15 cellular contexts compared by ENCODE assay signal in the genomic region with DNA sequence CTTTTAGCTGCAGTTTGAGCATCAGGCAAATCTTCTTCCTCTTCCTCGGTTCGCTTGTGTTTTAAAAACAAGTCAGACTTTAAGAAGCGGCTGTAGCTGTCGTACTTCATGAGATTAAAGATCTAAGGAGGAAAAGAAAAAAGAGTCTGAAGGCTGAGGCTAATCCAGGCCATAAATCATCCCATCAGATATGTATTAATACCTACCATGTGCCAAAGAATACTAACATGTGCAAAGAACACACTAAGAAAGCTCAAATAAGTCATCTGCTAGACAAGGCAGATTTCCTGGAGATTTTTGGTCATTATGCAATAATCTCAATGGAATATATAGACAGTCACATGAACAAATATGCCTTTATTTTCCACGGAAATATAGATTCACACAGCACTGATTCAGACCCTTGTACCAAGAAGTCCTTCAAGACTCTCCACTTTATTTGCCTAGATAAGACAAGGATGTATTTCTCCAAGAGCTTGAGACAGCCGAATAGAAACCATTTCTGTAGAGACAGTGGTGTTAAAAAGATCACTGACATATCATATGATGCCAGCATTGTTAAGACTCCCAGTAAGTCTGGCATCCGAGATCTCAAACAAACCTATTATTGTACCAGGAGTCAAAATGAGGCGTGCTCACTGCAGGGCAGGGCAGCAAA. TPM values are rescaled to one million over a fixed set of nuclear protein-coding genes. Genes with fewer than 3 reads are reported as not detected.
A peak's percentile ranks its signal among the peaks of the same experiment; 100 is the strongest.
DNase-seq lines count a peak whose midpoint lies in the region; ATAC-seq lines count a peak whose summit lies in the region.
"Had no signal": no experiment of that assay in that cellular context is flagged by ENCODE, and none has a peak within 500 bp of the region (broad histone marks: within the 10 kb centered on the region; RNA-seq: fewer than 3 reads in every experiment).

No MANE protein-coding gene starts in this region.

- peaks cover 84% of the 10 kb centered on the region for H3K36me3 Mint-ChIP-seq in activated T-cell treated with anti-CD3 and anti-CD28 coated beads, Interleukin-2, amount 50 U/mL, for 24 hours (ENCODE audit: low read depth)
- H3K36me3 Mint-ChIP-seq in activated naive CD8-positive, alpha-beta T cell treated with anti-CD3 and anti-CD28 coated beads, Interleukin-2, amount 50 U/mL, for 24 hours (ENCODE audit: low read depth) = peaks cover 62% of the 10 kb centered on the region
- H3K36me3 Mint-ChIP-seq in naive thymus-derived CD8-positive, alpha-beta T cell = peaks cover 0 to 40% (median 18%) of the 10 kb centered on the region in 3 donors

- no peak for DNase-seq in activated T-cell treated with anti-CD3 and anti-CD28 coated beads, Interleukin-2, amount 50 U/mL, for 24 hours
- no peak for DNase-seq in activated T-cell treated with anti-CD3 and anti-CD28 coated beads, Interleukin-2, amount 50 U/mL, for 1 hour
- DNase-seq in NCI-H82 (lab: John Stamatoyannopoulos, UW) (peak; percentile 82), HuH-7.5 (ENCODE audit: low spot score) (no peak), SHP77 (lab: John Stamatoyannopoulos, UW) (no peak), NCI-H187 treated with DMSO at 0.1 percent for 48 hours (lab: John Stamatoyannopoulos, UW) (no peak)
- no peak for DNase-seq in activated naive CD8-positive, alpha-beta T cell treated with anti-CD3 and anti-CD28 coated beads, Interleukin-2, amount 50 U/mL, for 24 hours
- DNase-seq in naive thymus-derived CD8-positive, alpha-beta T cell = no peak
- DNase-seq: anterior cingulate cortex, Kasumi-1, NCI-H1105, SJCRH30, trophoblast cell had no signal

- no peaks in the 10 kb centered on the region for H3K27me3 Mint-ChIP-seq in activated T-cell treated with anti-CD3 and anti-CD28 coated beads, Interleukin-2, amount 50 U/mL, for 24 hours
- no peaks in the 10 kb centered on the region for H3K27me3 Mint-ChIP-seq in activated naive CD8-positive, alpha-beta T cell treated with anti-CD3 and anti-CD28 coated beads, Interleukin-2, amount 50 U/mL, for 24 hours
- no peaks in the 10 kb centered on the region for H3K27me3 Mint-ChIP-seq in naive thymus-derived CD8-positive, alpha-beta T cell

- no peak for ATAC-seq in activated naive CD8-positive, alpha-beta T cell treated with anti-CD3 and anti-CD28 coated beads, Interleukin-2, amount 50 U/mL, for 24 hours
- ATAC-seq in naive thymus-derived CD8-positive, alpha-beta T cell = no peak
- ATAC-seq: A549; activated CD4-positive, CD25-positive, alpha-beta regulatory T cell treated with anti-CD3 and anti-CD28 coated beads, Interleukin-2, amount 50 U/mL, for 24 hours had no signal

- peak overlapping the region; percentile 99 for H3K27ac Mint-ChIP-seq in activated T-cell treated with anti-CD3 and anti-CD28 coated beads, Interleukin-2, amount 50 U/mL, for 24 hours
- H3K27ac Mint-ChIP-seq in activated naive CD8-positive, alpha-beta T cell treated with anti-CD3 and anti-CD28 coated beads, Interleukin-2, amount 50 U/mL, for 24 hours = peak overlapping the region; percentile 99
- peak overlapping the region; percentile 94 to 100 (median 99) for H3K27ac Mint-ChIP-seq in naive thymus-derived CD8-positive, alpha-beta T cell

- H3K9me3 Mint-ChIP-seq in activated T-cell treated with anti-CD3 and anti-CD28 coated beads, Interleukin-2, amount 50 U/mL, for 24 hours = no peaks in the 10 kb centered on the region
- no peaks in the 10 kb centered on the region for H3K9me3 Mint-ChIP-seq in activated naive CD8-positive, alpha-beta T cell treated with anti-CD3 and anti-CD28 coated beads, Interleukin-2, amount 50 U/mL, for 24 hours
- H3K9me3 Mint-ChIP-seq in naive thymus-derived CD8-positive, alpha-beta T cell = no peaks in the 10 kb centered on the region

- peaks cover 98% of the 10 kb centered on the region for H3K4me1 Mint-ChIP-seq in activated T-cell treated with anti-CD3 and anti-CD28 coated beads, Interleukin-2, amount 50 U/mL, for 24 hours (ENCODE audit: low read depth)
- peaks cover 100% of the 10 kb centered on the region for H3K4me1 Mint-ChIP-seq in activated naive CD8-positive, alpha-beta T cell treated with anti-CD3 and anti-CD28 coated beads, Interleukin-2, amount 50 U/mL, for 24 hours
- peaks cover 54 to 98% (median 94%) of the 10 kb centered on the region in 4 donors for H3K4me1 Mint-ChIP-seq in naive thymus-derived CD8-positive, alpha-beta T cell

- POLR2A ChIA-PET in naive thymus-derived CD8-positive, alpha-beta T cell (lab: Charles Lee) = interaction anchor here (0.6 to 28.6 kb wide), 9 partner anchors 10 to 417 kb away, joined by 3 to 674 read pairs (median 11); a partner anchor contains a TSS

- peak overlapping the region; percentile 65 for H3K4me3 Mint-ChIP-seq in activated T-cell treated with anti-CD3 and anti-CD28 coated beads, Interleukin-2, amount 50 U/mL, for 24 hours
- H3K4me3 Mint-ChIP-seq in activated naive CD8-positive, alpha-beta T cell treated with anti-CD3 and anti-CD28 coated beads, Interleukin-2, amount 50 U/mL, for 24 hours = peak overlapping the region; percentile 42
- H3K4me3 Mint-ChIP-seq in naive thymus-derived CD8-positive, alpha-beta T cell = peak overlapping the region; percentile 19 to 84 (median 78)

RNA-seq across cellular contexts. Expression of a gene that starts 42.3 kb away (rescaled TPM):
- 100 to 1,000 TPM; 251 to 268 TPM for total RNA-seq in naive thymus-derived CD8-positive, alpha-beta T cell
- polyA plus RNA-seq in naive thymus-derived CD8-positive, alpha-beta T cell = 100 to 1,000 TPM; 409 to 533 (median 504) TPM
- total RNA-seq: SJCRH30 had no signal
